Comparison of ENCODE assay signal across 16 cellular contexts in genomic region chr13:98446234-98446621, GRCh38.
A peak's percentile ranks its signal among the peaks of the same experiment; 100 is the strongest.
DNase-seq lines count a peak whose midpoint lies in the region; ATAC-seq, FAIRE-seq and TF ChIP-seq lines count a peak whose summit lies in the region.
"Had no signal": no experiment of that assay in that cellular context is flagged by ENCODE, and none has a peak within 500 bp of the region (broad histone marks: within the 10 kb centered on the region; RNA-seq: fewer than 3 reads in every experiment).

No MANE protein-coding gene starts in this region.

- no peak for FAIRE-seq in kidney (lab: Jason Lieb, UNC)
- FAIRE-seq: endothelial cell of umbilical vein had no signal

- peaks cover 12% of the 10 kb centered on the region for H3K36me3 Mint-ChIP-seq in activated naive CD4-positive, alpha-beta T cell treated with anti-CD3 and anti-CD28 coated beads, Interleukin-2, amount 10 ng/mL, durations not matched to agents 7 days and 5 days
- peaks cover 4% of the 10 kb centered on the region for H3K36me3 Mint-ChIP-seq in activated CD4-positive, alpha-beta memory T cell treated with anti-CD3 and anti-CD28 coated beads for 36 hours
- peaks cover 32% of the 10 kb centered on the region for H3K36me3 Mint-ChIP-seq in type B pancreatic cell

- intact Hi-C loops in activated CD4-positive, alpha-beta memory T cell treated with anti-CD3 and anti-CD28 coated beads for 36 hours (cut with micrococcal nuclease), result loop anchor here (5.0 to 10.0 kb wide), 2 partner anchors 36 to 591 kb away; no protein-coding TSS in a partner anchor
- intact Hi-C loops in kidney (cut with DNase I), result loop anchor here (5.0 kb wide), 1 partner anchor 206 kb away; no protein-coding TSS in a partner anchor

- no peaks in the 10 kb centered on the region for H3K9me3 Mint-ChIP-seq in activated naive CD4-positive, alpha-beta T cell treated with anti-CD3 and anti-CD28 coated beads, Interleukin-2, amount 10 ng/mL, durations not matched to agents 7 days and 5 days
- no peaks in the 10 kb centered on the region for H3K9me3 Mint-ChIP-seq in activated CD4-positive, alpha-beta memory T cell treated with anti-CD3 and anti-CD28 coated beads for 36 hours
- H3K9me3 Mint-ChIP-seq in type B pancreatic cell, result no peaks in the 10 kb centered on the region

- peak overlapping the region; percentile 81 for H3K27ac Mint-ChIP-seq in activated naive CD4-positive, alpha-beta T cell treated with anti-CD3 and anti-CD28 coated beads, Interleukin-2, amount 10 ng/mL, durations not matched to agents 7 days and 5 days
- peak overlapping the region; percentile 83 for H3K27ac Mint-ChIP-seq in activated CD4-positive, alpha-beta memory T cell treated with anti-CD3 and anti-CD28 coated beads for 36 hours
- H3K27ac Mint-ChIP-seq in type B pancreatic cell, result peak overlapping the region; percentile 44

- H3K4me1 Mint-ChIP-seq in activated naive CD4-positive, alpha-beta T cell treated with anti-CD3 and anti-CD28 coated beads, Interleukin-2, amount 10 ng/mL, durations not matched to agents 7 days and 5 days, result peaks cover 27% of the 10 kb centered on the region
- peaks cover 23% of the 10 kb centered on the region for H3K4me1 Mint-ChIP-seq in activated CD4-positive, alpha-beta memory T cell treated with anti-CD3 and anti-CD28 coated beads for 36 hours (ENCODE audit: low read depth)
- H3K4me1 Mint-ChIP-seq in type B pancreatic cell (ENCODE audit: unreplicated experiment), result peaks cover 31% of the 10 kb centered on the region

- H3K9ac ChIP-seq in kidney (ENCODE audit: low read length in 2 of 2), result no peak overlapping the region

- CTCF ChIA-PET in activated naive CD4-positive, alpha-beta T cell treated with anti-CD3 and anti-CD28 coated beads, Interleukin-2, amount 10 ng/mL, durations not matched to agents 7 days and 5 days (lab: Charles Lee), result interaction anchor here (1.2 to 5.4 kb wide), 10 partner anchors 12 to 394 kb away, joined by 3 to 142 read pairs (median 6); no protein-coding TSS in a partner anchor
- CTCF ChIA-PET in activated CD4-positive, alpha-beta memory T cell treated with anti-CD3 and anti-CD28 coated beads for 36 hours (lab: Charles Lee), result interaction anchor here (0.7 to 6.1 kb wide), 20 partner anchors 10 to 397 kb away, joined by 3 to 155 read pairs (median 5); no protein-coding TSS in a partner anchor

- POLR2A ChIA-PET in activated CD4-positive, alpha-beta memory T cell treated with anti-CD3 and anti-CD28 coated beads for 36 hours (lab: Charles Lee), result interaction anchor here (0.6 to 2.9 kb wide), 3 partner anchors 9 to 207 kb away, joined by 3 to 16 read pairs (median 3); no protein-coding TSS in a partner anchor

- DNase-seq in activated naive CD4-positive, alpha-beta T cell treated with anti-CD3 and anti-CD28 coated beads, Interleukin-2, amount 10 ng/mL, durations not matched to agents 7 days and 5 days, result no peak
- DNase-seq in activated naive CD4-positive, alpha-beta T cell treated with anti-CD3 and anti-CD28 coated beads, Interleukin-2, amount 50 U/mL, for 16 hours, result no peak
- DNase-seq in activated CD4-positive, alpha-beta memory T cell treated with anti-CD3 and anti-CD28 coated beads for 36 hours, result no peak
- DNase-seq in kidney (peak; percentile 69), type B pancreatic cell (ENCODE audit: extremely low spot score, unreplicated experiment) (no peak), RPMI8226 (no peak)
- DNase-seq in NK-92 treated with Interleukin-12 subunit alpha and Interleukin-12 subunit beta, amount 100 ng/mL, for 24 hours (lab: John Stamatoyannopoulos, UW), result no peak
- DNase-seq: DMS 273 treated with DMSO at 0.1 percent for 48 hours, heart right ventricle, left lung, MM.1S had no signal

- H3K27me3 Mint-ChIP-seq in activated naive CD4-positive, alpha-beta T cell treated with anti-CD3 and anti-CD28 coated beads, Interleukin-2, amount 10 ng/mL, durations not matched to agents 7 days and 5 days, result no peaks in the 10 kb centered on the region
- no peaks in the 10 kb centered on the region for H3K27me3 Mint-ChIP-seq in activated CD4-positive, alpha-beta memory T cell treated with anti-CD3 and anti-CD28 coated beads for 36 hours
- no peaks in the 10 kb centered on the region for H3K27me3 Mint-ChIP-seq in type B pancreatic cell

- no peak overlapping the region for H3K4me3 ChIP-seq in kidney (ENCODE audit: low read length in 2 of 2)
- H3K4me3 ChIP-seq: heart right ventricle, left lung, SJSA1, smooth muscle cell, upper lobe of left lung had no signal

- H3K4me1 ChIP-seq in kidney (ENCODE audit: control insufficient read depth in 1 of 2, insufficient read depth in 1 of 2, low read depth in 1 of 2, low read length in 2 of 2), result peaks cover 0 to 5% of the 10 kb centered on the region in 2 donors

- no peak overlapping the region for H3K4me3 Mint-ChIP-seq in activated naive CD4-positive, alpha-beta T cell treated with anti-CD3 and anti-CD28 coated beads, Interleukin-2, amount 10 ng/mL, durations not matched to agents 7 days and 5 days
- no peak overlapping the region for H3K4me3 Mint-ChIP-seq in activated CD4-positive, alpha-beta memory T cell treated with anti-CD3 and anti-CD28 coated beads for 36 hours
- H3K4me3 Mint-ChIP-seq in type B pancreatic cell, result no peak overlapping the region

- TF ChIP-seq CTCF in kidney (IDR thresholded peaks at IDR 0.05; ENCODE audit: borderline replicate concordance, extremely low read depth, insufficient read depth) (no peak), type B pancreatic cell (conservative IDR thresholded peaks at IDR 0.05) (no peak)

- no peaks in the 10 kb centered on the region for H3K9me3 ChIP-seq in kidney (ENCODE audit: control insufficient read depth in 1 of 2, low read length in 2 of 2)
- H3K9me3 ChIP-seq: heart right ventricle, left lung, SJSA1, upper lobe of left lung had no signal

- no peak overlapping the region for H3K27ac ChIP-seq in kidney (ENCODE audit: low read depth in 2 of 2, low read length in 2 of 2)
- H3K27ac ChIP-seq: SJSA1 had no signal

- no peak for ATAC-seq in HG03095 (IDR thresholded peaks at IDR 0.05; ENCODE audit: unreplicated experiment)

- peaks cover 11 to 58% of the 10 kb centered on the region in 2 donors for H3K36me3 ChIP-seq in kidney (ENCODE audit: control insufficient read depth in 1 of 2, insufficient read depth in 2 of 2, low read length in 2 of 2)
